24 cellular contexts compared by ENCODE assay signal in the genomic region with DNA sequence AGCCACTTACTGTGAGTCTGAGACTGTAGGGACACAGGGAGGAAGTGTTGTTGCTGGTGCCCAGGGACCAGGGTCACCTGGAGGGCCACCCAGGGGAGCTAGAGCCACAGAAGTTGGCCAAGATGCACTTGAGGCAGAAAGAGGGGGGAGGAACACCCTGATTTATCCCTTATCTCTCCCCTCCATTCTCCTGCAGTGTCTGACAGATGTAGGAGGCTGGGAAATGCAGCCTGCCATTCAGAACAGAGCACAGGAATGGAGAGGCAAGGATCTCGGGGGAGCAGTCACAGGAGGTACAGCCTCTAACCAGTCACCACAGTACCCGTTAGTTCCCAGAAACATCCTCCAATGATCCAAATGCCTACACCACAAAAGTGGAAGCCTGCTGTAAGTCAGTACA.
"Had no signal": no experiment of that assay in that cellular context is flagged by ENCODE, and none has a peak within 500 bp of the region (broad histone marks: within the 10 kb centered on the region; RNA-seq: fewer than 3 reads in every experiment).

No MANE protein-coding gene starts in this region.

- H2AFZ ChIP-seq: PC-9 had no signal

- DNase-seq: Kasumi-1, MM.1S, NCI-H1092 treated with DMSO at 0.1 percent for 48 hours, NCI-H1436, NCI-H187, NCI-H2029, NCI-H2081 treated with DMSO at 0.1 percent for 48 hours, NCI-H2171, NCI-H226, NCI-H446, NCI-H510A, NCI-H524 treated with DMSO at 0.1 percent for 48 hours, NCI-H69, NCI-H774, OCI-M1, PC-9, Peyer's patch, SHP77 treated with DMSO at 0.1 percent for 48 hours, SJCRH30 had no signal

- H3K36me3 ChIP-seq: Peyer's patch, SJCRH30 had no signal

- H3K4me3 ChIP-seq: PC-9, Peyer's patch, SJCRH30 had no signal

- H3K4me2 ChIP-seq: KMS-11, PC-9 had no signal

- FAIRE-seq: HTR-8/SVneo had no signal

- ATAC-seq: Right ventricle myocardium inferior, SK-N-SH treated with all-trans-retinoic acid at 6 μM for 48 hours had no signal

- H3K27me3 ChIP-seq: Peyer's patch, SJCRH30 had no signal

- H3K4me1 ChIP-seq: Peyer's patch, SJCRH30 had no signal

- H3K9ac ChIP-seq: KMS-11 had no signal

- H3K9me3 ChIP-seq: Peyer's patch, SJCRH30 had no signal

- H3K27ac ChIP-seq: HL-60, KMS-11, PC-9, Peyer's patch, SJCRH30 had no signal
